1 cellular context compared by ENCODE assay signal in genomic region chr10:926075-926698, GRCh38.
TF ChIP-seq lines count a peak whose summit lies in the region.

No MANE protein-coding gene starts in this region.

TF ChIP-seq in GM12878, 131 proteins besides CTCF, POLR2A, EP300 and RAD21:
- no peak for TF ChIP-seq EGR1 (IDR thresholded peaks at IDR 0.05; ENCODE audit: borderline replicate concordance in 1 of 2, low read depth in 2 of 2, low read length in 2 of 2)
- no peak for TF ChIP-seq ZSCAN29 (IDR thresholded peaks at IDR 0.05)
